Comparison of ENCODE assay signal across 1 cellular context in the genomic region with DNA sequence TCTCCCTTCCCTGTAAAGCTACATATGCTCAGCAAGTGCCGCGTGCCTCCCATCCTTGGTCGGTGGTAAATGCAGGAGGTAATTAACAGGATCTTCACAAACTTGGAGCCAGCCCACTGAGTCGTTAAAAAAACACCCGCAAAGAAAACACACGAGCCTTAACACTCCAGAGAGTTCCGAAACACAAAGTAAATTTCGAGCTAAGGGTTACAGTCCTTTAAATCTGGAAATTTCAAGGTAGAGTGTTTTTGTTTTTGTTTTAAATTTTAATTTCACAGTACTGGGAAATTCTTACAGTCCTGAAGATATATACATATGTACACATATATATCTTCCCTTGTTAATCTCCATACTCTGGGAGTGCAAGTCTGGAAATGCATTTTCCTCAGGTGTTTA.
TF ChIP-seq lines count a peak whose summit lies in the region.

No MANE protein-coding gene starts in this region.

TF ChIP-seq in GM12878, 131 proteins besides CTCF, POLR2A, EP300 and RAD21 (continued from another document):
- TF ChIP-seq TCF12 (IDR thresholded peaks at IDR 0.05; ENCODE audit: low read depth, low read length) (no peak), MXI1 (IDR thresholded peaks at IDR 0.05; ENCODE audit: low read depth, low read length) (peak; percentile 68), IKZF2 (IDR thresholded peaks at IDR 0.05) (no peak), JUNB (IDR thresholded peaks at IDR 0.05) (no peak), BHLHE40 (IDR thresholded peaks at IDR 0.05; ENCODE audit: borderline replicate concordance in 1 of 2, low read depth in 2 of 2, low read length in 1 of 2) (0 out of 4 replicates have a peak, but pooled peaks of 1 of the 2 experiments have one; percentile 22), SREBF1 (IDR thresholded peaks at IDR 0.05; ENCODE audit: low read length) (no peak), BCL11A (IDR thresholded peaks at IDR 0.05; ENCODE audit: low read depth, low read length) (0 out of 2 replicates have a peak, but pooled peaks have one; percentile 1), YY1 (IDR thresholded peaks at IDR 0.05; ENCODE audit: low read depth, low read length) (no peak), TAF1 (IDR thresholded peaks at IDR 0.05; ENCODE audit: borderline replicate concordance, low read depth, low read length) (0 out of 2 replicates have a peak, but pooled peaks have one; percentile 4), HDAC2 (IDR thresholded peaks at IDR 0.05) (no peak), POLR2AphosphoS5 (IDR thresholded peaks at IDR 0.05; ENCODE audit: low read length) (peak; percentile 60; the same call in 1 of the 2 replicates), MTA2 (IDR thresholded peaks at IDR 0.05; ENCODE audit: low read depth) (no peak), HCFC1 (IDR thresholded peaks at IDR 0.05; ENCODE audit: low read length) (no peak), STAT1 (conservative IDR thresholded peaks at IDR 0.05) (no peak), ZNF384 (IDR thresholded peaks at IDR 0.05; ENCODE audit: borderline replicate concordance, low read depth, low read length) (no peak), SRF (IDR thresholded peaks at IDR 0.05; ENCODE audit: low read depth in 2 of 2, low read length in 2 of 2) (no peak), SMAD1 (IDR thresholded peaks at IDR 0.05; ENCODE audit: low read depth, partially characterized antibody) (no peak), ZZZ3 (IDR thresholded peaks at IDR 0.05; ENCODE audit: control insufficient read depth, insufficient read length, low read depth) (no peak), RCOR1 (conservative IDR thresholded peaks at IDR 0.05; ENCODE audit: low read depth, low read length) (no peak), ZNF217 (IDR thresholded peaks at IDR 0.05) (no peak)
- TF ChIP-seq, protein P1, sequence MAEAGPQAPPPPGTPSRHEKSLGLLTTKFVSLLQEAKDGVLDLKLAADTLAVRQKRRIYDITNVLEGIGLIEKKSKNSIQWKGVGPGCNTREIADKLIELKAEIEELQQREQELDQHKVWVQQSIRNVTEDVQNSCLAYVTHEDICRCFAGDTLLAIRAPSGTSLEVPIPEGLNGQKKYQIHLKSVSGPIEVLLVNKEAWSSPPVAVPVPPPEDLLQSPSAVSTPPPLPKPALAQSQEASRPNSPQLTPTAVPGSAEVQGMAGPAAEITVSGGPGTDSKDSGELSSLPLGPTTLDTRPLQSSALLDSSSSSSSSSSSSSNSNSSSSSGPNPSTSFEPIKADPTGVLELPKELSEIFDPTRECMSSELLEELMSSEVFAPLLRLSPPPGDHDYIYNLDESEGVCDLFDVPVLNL (IDR thresholded peaks at IDR 0.05; ENCODE audit: low read depth, low read length): no peak
- TF ChIP-seq, protein P2, sequence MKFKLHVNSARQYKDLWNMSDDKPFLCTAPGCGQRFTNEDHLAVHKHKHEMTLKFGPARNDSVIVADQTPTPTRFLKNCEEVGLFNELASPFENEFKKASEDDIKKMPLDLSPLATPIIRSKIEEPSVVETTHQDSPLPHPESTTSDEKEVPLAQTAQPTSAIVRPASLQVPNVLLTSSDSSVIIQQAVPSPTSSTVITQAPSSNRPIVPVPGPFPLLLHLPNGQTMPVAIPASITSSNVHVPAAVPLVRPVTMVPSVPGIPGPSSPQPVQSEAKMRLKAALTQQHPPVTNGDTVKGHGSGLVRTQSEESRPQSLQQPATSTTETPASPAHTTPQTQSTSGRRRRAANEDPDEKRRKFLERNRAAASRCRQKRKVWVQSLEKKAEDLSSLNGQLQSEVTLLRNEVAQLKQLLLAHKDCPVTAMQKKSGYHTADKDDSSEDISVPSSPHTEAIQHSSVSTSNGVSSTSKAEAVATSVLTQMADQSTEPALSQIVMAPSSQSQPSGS (IDR thresholded peaks at IDR 0.05; ENCODE audit: low read length): no peak
- TF ChIP-seq, protein P3, sequence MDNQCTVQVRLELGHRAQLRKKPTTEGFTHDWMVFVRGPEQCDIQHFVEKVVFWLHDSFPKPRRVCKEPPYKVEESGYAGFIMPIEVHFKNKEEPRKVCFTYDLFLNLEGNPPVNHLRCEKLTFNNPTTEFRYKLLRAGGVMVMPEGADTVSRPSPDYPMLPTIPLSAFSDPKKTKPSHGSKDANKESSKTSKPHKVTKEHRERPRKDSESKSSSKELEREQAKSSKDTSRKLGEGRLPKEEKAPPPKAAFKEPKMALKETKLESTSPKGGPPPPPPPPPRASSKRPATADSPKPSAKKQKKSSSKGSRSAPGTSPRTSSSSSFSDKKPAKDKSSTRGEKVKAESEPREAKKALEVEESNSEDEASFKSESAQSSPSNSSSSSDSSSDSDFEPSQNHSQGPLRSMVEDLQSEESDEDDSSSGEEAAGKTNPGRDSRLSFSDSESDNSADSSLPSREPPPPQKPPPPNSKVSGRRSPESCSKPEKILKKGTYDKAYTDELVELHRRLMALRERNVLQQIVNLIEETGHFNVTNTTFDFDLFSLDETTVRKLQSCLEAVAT (IDR thresholded peaks at IDR 0.05): 0 out of 2 replicates have a peak, but pooled peaks have one; percentile 4
- TF ChIP-seq, protein P4, sequence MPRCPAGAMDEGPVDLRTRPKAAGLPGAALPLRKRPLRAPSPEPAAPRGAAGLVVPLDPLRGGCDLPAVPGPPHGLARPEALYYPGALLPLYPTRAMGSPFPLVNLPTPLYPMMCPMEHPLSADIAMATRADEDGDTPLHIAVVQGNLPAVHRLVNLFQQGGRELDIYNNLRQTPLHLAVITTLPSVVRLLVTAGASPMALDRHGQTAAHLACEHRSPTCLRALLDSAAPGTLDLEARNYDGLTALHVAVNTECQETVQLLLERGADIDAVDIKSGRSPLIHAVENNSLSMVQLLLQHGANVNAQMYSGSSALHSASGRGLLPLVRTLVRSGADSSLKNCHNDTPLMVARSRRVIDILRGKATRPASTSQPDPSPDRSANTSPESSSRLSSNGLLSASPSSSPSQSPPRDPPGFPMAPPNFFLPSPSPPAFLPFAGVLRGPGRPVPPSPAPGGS (IDR thresholded peaks at IDR 0.05; ENCODE audit: borderline replicate concordance, insufficient read depth, low read depth, low read length, poor library complexity, severe bottlenecking): no peak
- TF ChIP-seq, protein P5, sequence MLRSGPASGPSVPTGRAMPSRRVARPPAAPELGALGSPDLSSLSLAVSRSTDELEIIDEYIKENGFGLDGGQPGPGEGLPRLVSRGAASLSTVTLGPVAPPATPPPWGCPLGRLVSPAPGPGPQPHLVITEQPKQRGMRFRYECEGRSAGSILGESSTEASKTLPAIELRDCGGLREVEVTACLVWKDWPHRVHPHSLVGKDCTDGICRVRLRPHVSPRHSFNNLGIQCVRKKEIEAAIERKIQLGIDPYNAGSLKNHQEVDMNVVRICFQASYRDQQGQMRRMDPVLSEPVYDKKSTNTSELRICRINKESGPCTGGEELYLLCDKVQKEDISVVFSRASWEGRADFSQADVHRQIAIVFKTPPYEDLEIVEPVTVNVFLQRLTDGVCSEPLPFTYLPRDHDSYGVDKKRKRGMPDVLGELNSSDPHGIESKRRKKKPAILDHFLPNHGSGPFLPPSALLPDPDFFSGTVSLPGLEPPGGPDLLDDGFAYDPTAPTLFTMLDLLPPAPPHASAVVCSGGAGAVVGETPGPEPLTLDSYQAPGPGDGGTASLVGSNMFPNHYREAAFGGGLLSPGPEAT (IDR thresholded peaks at IDR 0.05; ENCODE audit: low read depth): 0 out of 2 replicates have a peak, but pooled peaks have one; percentile 36
- TF ChIP-seq, protein P6, sequence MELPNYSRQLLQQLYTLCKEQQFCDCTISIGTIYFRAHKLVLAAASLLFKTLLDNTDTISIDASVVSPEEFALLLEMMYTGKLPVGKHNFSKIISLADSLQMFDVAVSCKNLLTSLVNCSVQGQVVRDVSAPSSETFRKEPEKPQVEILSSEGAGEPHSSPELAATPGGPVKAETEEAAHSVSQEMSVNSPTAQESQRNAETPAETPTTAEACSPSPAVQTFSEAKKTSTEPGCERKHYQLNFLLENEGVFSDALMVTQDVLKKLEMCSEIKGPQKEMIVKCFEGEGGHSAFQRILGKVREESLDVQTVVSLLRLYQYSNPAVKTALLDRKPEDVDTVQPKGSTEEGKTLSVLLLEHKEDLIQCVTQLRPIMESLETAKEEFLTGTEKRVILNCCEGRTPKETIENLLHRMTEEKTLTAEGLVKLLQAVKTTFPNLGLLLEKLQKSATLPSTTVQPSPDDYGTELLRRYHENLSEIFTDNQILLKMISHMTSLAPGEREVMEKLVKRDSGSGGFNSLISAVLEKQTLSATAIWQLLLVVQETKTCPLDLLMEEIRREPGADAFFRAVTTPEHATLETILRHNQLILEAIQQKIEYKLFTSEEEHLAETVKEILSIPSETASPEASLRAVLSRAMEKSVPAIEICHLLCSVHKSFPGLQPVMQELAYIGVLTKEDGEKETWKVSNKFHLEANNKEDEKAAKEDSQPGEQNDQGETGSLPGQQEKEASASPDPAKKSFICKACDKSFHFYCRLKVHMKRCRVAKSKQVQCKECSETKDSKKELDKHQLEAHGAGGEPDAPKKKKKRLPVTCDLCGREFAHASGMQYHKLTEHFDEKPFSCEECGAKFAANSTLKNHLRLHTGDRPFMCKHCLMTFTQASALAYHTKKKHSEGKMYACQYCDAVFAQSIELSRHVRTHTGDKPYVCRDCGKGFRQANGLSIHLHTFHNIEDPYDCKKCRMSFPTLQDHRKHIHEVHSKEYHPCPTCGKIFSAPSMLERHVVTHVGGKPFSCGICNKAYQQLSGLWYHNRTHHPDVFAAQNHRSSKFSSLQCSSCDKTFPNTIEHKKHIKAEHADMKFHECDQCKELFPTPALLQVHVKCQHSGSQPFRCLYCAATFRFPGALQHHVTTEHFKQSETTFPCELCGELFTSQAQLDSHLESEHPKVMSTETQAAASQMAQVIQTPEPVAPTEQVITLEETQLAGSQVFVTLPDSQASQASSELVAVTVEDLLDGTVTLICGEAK (IDR thresholded peaks at IDR 0.05; ENCODE audit: borderline replicate concordance): peak; percentile 19; the same call in 1 of the 2 replicates
